Comparison of ENCODE assay signal across 8 cellular contexts in the genomic region with DNA sequence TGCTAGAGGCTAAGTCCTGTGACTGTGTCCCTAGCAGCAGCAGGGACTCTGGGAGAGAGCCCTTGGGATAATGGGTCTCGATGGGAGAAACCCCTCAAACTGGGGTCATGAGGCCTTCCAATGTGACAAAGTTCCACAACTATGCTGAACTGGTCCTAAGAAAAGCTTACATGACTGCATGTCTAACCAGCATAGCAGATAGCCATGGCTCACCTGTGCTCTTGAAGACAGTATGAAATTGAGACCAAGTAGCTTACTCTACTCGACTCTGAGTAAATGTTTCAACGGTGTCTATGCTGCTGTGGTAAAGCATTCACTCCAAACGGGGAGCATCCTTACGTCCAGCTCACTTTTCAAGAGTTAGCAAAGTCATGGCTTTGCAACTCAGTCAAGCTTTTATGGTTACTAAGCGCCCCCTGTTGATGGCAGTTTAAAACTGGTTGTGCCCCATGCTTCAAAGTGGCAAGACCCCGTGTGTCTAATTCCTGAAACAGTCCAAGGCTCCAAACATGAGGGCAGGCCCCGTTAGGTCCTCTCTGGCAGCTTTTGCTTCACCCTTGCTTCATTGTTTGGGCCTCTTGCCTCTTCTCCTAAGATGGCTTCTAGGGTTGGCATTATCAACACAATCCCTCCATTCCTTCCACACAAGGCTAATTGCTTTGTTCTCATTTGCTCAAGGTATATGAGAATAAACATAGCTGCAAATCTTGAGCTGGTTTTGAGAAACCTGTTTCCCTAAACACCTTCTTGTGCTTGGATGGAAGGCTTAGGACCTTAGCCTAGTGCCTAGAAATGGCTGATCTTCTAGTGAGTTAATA. TPM values are rescaled to one million over a fixed set of nuclear protein-coding genes. Genes with fewer than 3 reads are reported as not detected.
DNase-seq lines count a peak whose midpoint lies in the region; ATAC-seq and TF ChIP-seq lines count a peak whose summit lies in the region.

No MANE protein-coding gene starts in this region.

- TF ChIP-seq POLR2A in gastrocnemius medialis (IDR thresholded peaks at IDR 0.05) = no peak

- H3K4me1 ChIP-seq in right cardiac atrium (ENCODE audit: control insufficient read depth, insufficient read depth, low read length) (no peaks in the 10 kb centered on the region), gastrocnemius medialis (no peaks in the 10 kb centered on the region)

- ATAC-seq in GM21360 (IDR thresholded peaks at IDR 0.05; ENCODE audit: unreplicated experiment) (peak; percentile 71), right cardiac atrium (peak; percentile 73 to 81), gastrocnemius medialis (peak; percentile 84 to 88)

- H3K27ac ChIP-seq in right cardiac atrium (ENCODE audit: low read length) = no peak overlapping the region
- no peak overlapping the region for H3K27ac ChIP-seq in gastrocnemius medialis

- peak; percentile 32 for DNase-seq in Caki2 (ENCODE audit: low read depth)
- DNase-seq in LoVo (ENCODE audit: low spot score) = peak; percentile 54
- peak; percentile 21 to 65 (median 51) for DNase-seq in T-helper 1 cell
- DNase-seq in amygdala (lab: John Stamatoyannopoulos, UW) = peak in 51 of 56 donors; percentile 1 to 82 (median 30)
- DNase-seq in right cardiac atrium = peak; percentile 32 to 51 (median 49)
- peak; percentile 38 to 44 for DNase-seq in gastrocnemius medialis
- DNase-seq in cortex of kidney (lab: John Stamatoyannopoulos, UW) = no peak

- peak; percentile 68 to 77 (median 72) for TF ChIP-seq CTCF in gastrocnemius medialis (IDR thresholded peaks at IDR 0.05 in 4 of 5, conservative IDR thresholded peaks at IDR 0.05 in 1 of 5)

- in situ Hi-C loops in Caki2 (cut with HindIII; ENCODE audit: low pct_unique_long_range_greater_than_20kb, low sequenced_read_pairs) = no loop called here
- in situ Hi-C loops in gastrocnemius medialis (cut with MboI; ENCODE audit: low sequenced_read_pairs in 4 of 4) = loop anchor here (5.0 to 25.0 kb wide), 5 partner anchors 106 to 691 kb away; no protein-coding TSS in a partner anchor

- 24% methylated on average over 8 of the region's 8 CpGs for WGBS in right cardiac atrium

- H3K4me3 ChIP-seq in right cardiac atrium (ENCODE audit: low read length) (no peak overlapping the region), gastrocnemius medialis (no peak overlapping the region)

- H3K27me3 ChIP-seq in right cardiac atrium (ENCODE audit: control insufficient read depth, insufficient read depth) (no peaks in the 10 kb centered on the region), gastrocnemius medialis (no peaks in the 10 kb centered on the region)

- H3K9me3 ChIP-seq in right cardiac atrium (ENCODE audit: control insufficient read depth, low read length) (no peaks in the 10 kb centered on the region), gastrocnemius medialis (no peaks in the 10 kb centered on the region)

- intact Hi-C loops in right cardiac atrium (cut with DNase I) (loop anchor here in 2 of 4 donors (5.0 to 10.0 kb wide), 4 partner anchors 106 to 689 kb away; no protein-coding TSS in a partner anchor), gastrocnemius medialis (cut with DNase I; ENCODE audit: low total_unique reads) (loop anchor here (1.0 to 5.0 kb wide), 3 partner anchors 109 to 692 kb away; no protein-coding TSS in a partner anchor)

- no peaks in the 10 kb centered on the region for H3K36me3 ChIP-seq in gastrocnemius medialis

RNA-seq across cellular contexts. Expression of a gene that starts 46.6 kb away (rescaled TPM):
- total RNA-seq in Caki2 (2014; rRNA removed; shearing (Covaris generic); ENCODE audit: low replicate concordance) = 38.0 and 46.9 TPM in 2 replicates
- total RNA-seq in right cardiac atrium (10 to 100 TPM in 3 of 4 donors, 1 to 10 TPM in 1; 5.6 to 15.4 (median 12.0) TPM), gastrocnemius medialis (10 to 100 TPM in 2 of 4 donors, 1 to 10 TPM in 2; 7.7 to 12.6 (median 9.7) TPM)
- 5.4 TPM for polyA plus RNA-seq in right cardiac atrium
